9 cellular contexts compared by ENCODE assay signal in the genomic region with DNA sequence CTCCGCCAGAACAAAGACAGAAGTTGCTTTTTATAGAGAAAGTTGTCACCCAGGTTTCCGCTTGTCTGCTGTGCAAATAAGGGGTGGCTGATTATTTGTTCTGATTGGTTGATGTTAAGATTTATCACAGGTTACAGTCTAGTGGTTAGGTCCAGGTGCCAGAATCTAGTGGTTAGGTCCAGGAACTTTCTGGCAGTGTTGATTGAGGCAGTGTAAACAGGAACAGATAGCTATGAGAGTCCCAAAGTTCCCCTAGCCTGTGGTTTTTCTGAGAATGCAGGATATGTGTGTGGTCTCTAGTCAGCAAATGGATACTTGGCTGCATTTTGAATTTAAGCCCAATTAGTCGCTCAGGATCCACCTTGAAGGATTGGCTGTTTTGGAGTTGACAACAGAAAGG.
DNase-seq lines count a peak whose midpoint lies in the region; ATAC-seq, FAIRE-seq and TF ChIP-seq lines count a peak whose summit lies in the region.
"Had no signal": no experiment of that assay in that cellular context is flagged by ENCODE, and none has a peak within 500 bp of the region (broad histone marks: within the 10 kb centered on the region; RNA-seq: fewer than 3 reads in every experiment).

No MANE protein-coding gene starts in this region.

- no peak overlapping the region for H2AFZ ChIP-seq in KMS-11 (ENCODE audit: low read depth)

- H3K9me3 ChIP-seq in CD8-positive, alpha-beta T cell (ENCODE audit: low read length): no peaks in the 10 kb centered on the region
- no peaks in the 10 kb centered on the region for H3K9me3 ChIP-seq in lung (ENCODE audit: control insufficient read depth in 2 of 2, insufficient read depth in 1 of 2, low read length in 1 of 2)

- intact Hi-C loops in CD8-positive, alpha-beta T cell (cut with DNase I, micrococcal nuclease): loop anchor here in 1 of 2 experiments (5.0 kb wide), 1 partner anchor 64 kb away; no protein-coding TSS in a partner anchor
- intact Hi-C loops in activated T-helper 1 cell treated with anti-CD3 and anti-CD28 coated beads, Interleukin-12 subunit alpha, Interleukin-12 subunit beta, Interleukin-2, Interleukin-4 antibody, amounts not matched to agents 30 ng/mL and 10 ng/mL and 1 ng/mL, durations not matched to agents 14 hours and 24 hours and 36 hours (cut with micrococcal nuclease): loop anchor here (1.0 to 10.0 kb wide), 7 partner anchors 63 to 1021 kb away; partner anchors contain the start of gene TMEM200A

- peaks cover 64% of the 10 kb centered on the region for H3K4me1 Mint-ChIP-seq in CD8-positive, alpha-beta T cell (ENCODE audit: low read depth)
- peaks cover 65% of the 10 kb centered on the region for H3K4me1 Mint-ChIP-seq in activated T-helper 1 cell treated with anti-CD3 and anti-CD28 coated beads, Interleukin-12 subunit alpha, Interleukin-12 subunit beta, Interleukin-2, Interleukin-4 antibody, amounts not matched to agents 30 ng/mL and 10 ng/mL and 1 ng/mL, durations not matched to agents 14 hours and 24 hours and 36 hours (ENCODE audit: low read depth)

- peak overlapping the region; percentile 90 for H3K4me2 ChIP-seq in KMS-11

- H3K36me3 ChIP-seq in CD8-positive, alpha-beta T cell (ENCODE audit: insufficient read depth, low read length): no peaks in the 10 kb centered on the region
- H3K36me3 ChIP-seq in KMS-11 (ENCODE audit: insufficient read depth) (no peaks in the 10 kb centered on the region), lung (ENCODE audit: control insufficient read depth in 2 of 2, insufficient read depth in 2 of 2, low read length in 2 of 2) (no peaks in the 10 kb centered on the region)

- H3K36me3 Mint-ChIP-seq in CD8-positive, alpha-beta T cell: no peaks in the 10 kb centered on the region
- H3K36me3 Mint-ChIP-seq in activated T-helper 1 cell treated with anti-CD3 and anti-CD28 coated beads, Interleukin-12 subunit alpha, Interleukin-12 subunit beta, Interleukin-2, Interleukin-4 antibody, amounts not matched to agents 30 ng/mL and 10 ng/mL and 1 ng/mL, durations not matched to agents 14 hours and 24 hours and 36 hours (ENCODE audit: low read depth): peaks cover 41% of the 10 kb centered on the region

- peak overlapping the region; percentile 92 for H3K27ac Mint-ChIP-seq in CD8-positive, alpha-beta T cell
- H3K27ac Mint-ChIP-seq in activated T-helper 1 cell treated with anti-CD3 and anti-CD28 coated beads, Interleukin-12 subunit alpha, Interleukin-12 subunit beta, Interleukin-2, Interleukin-4 antibody, amounts not matched to agents 30 ng/mL and 10 ng/mL and 1 ng/mL, durations not matched to agents 14 hours and 24 hours and 36 hours: peak overlapping the region; percentile 84

- H3K27me3 ChIP-seq in CD8-positive, alpha-beta T cell (ENCODE audit: insufficient read depth, low read length): no peaks in the 10 kb centered on the region
- H3K27me3 ChIP-seq in KMS-11 (ENCODE audit: insufficient read depth, low read depth) (no peaks in the 10 kb centered on the region), lung (ENCODE audit: control insufficient read depth, insufficient read depth) (no peaks in the 10 kb centered on the region)

- 18 to 26% methylated on average over 3 of the region's 3 CpGs for WGBS in lung, 2 donors

- no peak for TF ChIP-seq CTCF in CD8-positive, alpha-beta T cell (IDR thresholded peaks at IDR 0.05)
- TF ChIP-seq CTCF in KMS-11 (conservative IDR thresholded peaks at IDR 0.05; ENCODE audit: low read depth, low read length): no peak
- TF ChIP-seq CTCF in lung (IDR thresholded peaks at IDR 0.05; ENCODE audit: control extremely low read depth, extremely low read depth): no peak

- peak; percentile 84 for ATAC-seq in CD8-positive, alpha-beta T cell
- peak; percentile 33 for ATAC-seq in GM21367 (IDR thresholded peaks at IDR 0.05; ENCODE audit: unreplicated experiment)
- ATAC-seq in lung (ENCODE audit: insufficient read depth, low FRiP score): peak; percentile 19
- ATAC-seq: HCT116 had no signal

- H4K20me1 ChIP-seq in KMS-11 (ENCODE audit: insufficient read depth): no peaks in the 10 kb centered on the region

- H3K9me3 Mint-ChIP-seq in CD8-positive, alpha-beta T cell: peaks cover 10% of the 10 kb centered on the region
- peaks cover 45% of the 10 kb centered on the region for H3K9me3 Mint-ChIP-seq in activated T-helper 1 cell treated with anti-CD3 and anti-CD28 coated beads, Interleukin-12 subunit alpha, Interleukin-12 subunit beta, Interleukin-2, Interleukin-4 antibody, amounts not matched to agents 30 ng/mL and 10 ng/mL and 1 ng/mL, durations not matched to agents 14 hours and 24 hours and 36 hours

- POLR2A ChIA-PET in CD8-positive, alpha-beta T cell (lab: Charles Lee): no interaction called here

- peaks cover 40% of the 10 kb centered on the region for H3K4me1 ChIP-seq in CD8-positive, alpha-beta T cell (ENCODE audit: insufficient read depth, low read length)
- H3K4me1 ChIP-seq in KMS-11 (ENCODE audit: low read depth, poor library complexity, severe bottlenecking) (peaks cover 72% of the 10 kb centered on the region), lung (ENCODE audit: control insufficient read depth in 2 of 2, insufficient read depth in 2 of 2, low read length in 2 of 2) (no peaks in the 10 kb centered on the region)

- no peaks in the 10 kb centered on the region for H3K27me3 Mint-ChIP-seq in CD8-positive, alpha-beta T cell (ENCODE audit: low read depth)
- no peaks in the 10 kb centered on the region for H3K27me3 Mint-ChIP-seq in activated T-helper 1 cell treated with anti-CD3 and anti-CD28 coated beads, Interleukin-12 subunit alpha, Interleukin-12 subunit beta, Interleukin-2, Interleukin-4 antibody, amounts not matched to agents 30 ng/mL and 10 ng/mL and 1 ng/mL, durations not matched to agents 14 hours and 24 hours and 36 hours (ENCODE audit: insufficient read depth)

- peak in 4 of 7 experiments; percentile 2 to 38 (median 22) for DNase-seq in CD8-positive, alpha-beta T cell
- DNase-seq in activated T-helper 1 cell treated with anti-CD3 and anti-CD28 coated beads, Interleukin-12 subunit alpha, Interleukin-12 subunit beta, Interleukin-2, Interleukin-4 antibody, amounts not matched to agents 30 ng/mL and 10 ng/mL and 1 ng/mL, durations not matched to agents 14 hours and 24 hours and 36 hours (ENCODE audit: low spot score): peak; percentile 82
- DNase-seq in lung (ENCODE audit: low spot score) (no peak), frontal cortex (ENCODE audit: low spot score in 2 of 2) (no peak), NCI-H446 treated with DMSO at 0.1 percent for 48 hours (lab: John Stamatoyannopoulos, UW) (no peak)
- DNase-seq in activated CD8-positive, alpha-beta memory T cell treated with anti-CD3 and anti-CD28 coated beads, Interleukin-2, amount 50 U/mL, for 4 hours: no peak

- peak overlapping the region; percentile 45 for H3K4me3 Mint-ChIP-seq in CD8-positive, alpha-beta T cell
- H3K4me3 Mint-ChIP-seq in activated T-helper 1 cell treated with anti-CD3 and anti-CD28 coated beads, Interleukin-12 subunit alpha, Interleukin-12 subunit beta, Interleukin-2, Interleukin-4 antibody, amounts not matched to agents 30 ng/mL and 10 ng/mL and 1 ng/mL, durations not matched to agents 14 hours and 24 hours and 36 hours: peak overlapping the region; percentile 64

- no peaks in the 10 kb centered on the region for H3K79me2 ChIP-seq in KMS-11 (ENCODE audit: insufficient read depth, low read depth)

- no peak for FAIRE-seq in frontal cortex (lab: Jason Lieb, UNC)

- CTCF ChIA-PET in CD8-positive, alpha-beta T cell (lab: Charles Lee): no interaction called here

- H3K4me3 ChIP-seq in CD8-positive, alpha-beta T cell (ENCODE audit: low read depth, low read length): no peak overlapping the region
- H3K4me3 ChIP-seq in KMS-11 (IDR thresholded peaks at IDR 0.05; ENCODE audit: insufficient read depth, low read depth, low read length) (no peak overlapping the region), lung (no peak overlapping the region)

- peak overlapping the region; percentile 34 for H3K27ac ChIP-seq in CD8-positive, alpha-beta T cell (ENCODE audit: low read depth, low read length)
- H3K27ac ChIP-seq in KMS-11: peak overlapping the region; percentile 70
- H3K27ac ChIP-seq in lung (ENCODE audit: low read depth in 1 of 2, low read length in 1 of 2): no peak overlapping the region

- peak overlapping the region; percentile 6; the same call in 1 of the 2 replicates for H3K9ac ChIP-seq in KMS-11

Comparison
In these comparisons a context has a peak if more than half of its experiments do, and no peak if none do; other contexts are left out.
1. ATAC-seq: peak in every context shown above with its lines; median percentile 84 in CD8-positive, alpha-beta T cell; 33 in GM21367; 19 in lung.
2. DNase-seq: peak in CD8-positive, alpha-beta T cell (4 of 7) and activated T-helper 1 cell treated with anti-CD3 and anti-CD28 coated beads, Interleukin-12 subunit alpha, Interleukin-12 subunit beta, Interleukin-2, Interleukin-4 antibody, amounts not matched to agents 30 ng/mL and 10 ng/mL and 1 ng/mL, durations not matched to agents 14 hours and 24 hours and 36 hours (single experiment); none in lung (single experiment), frontal cortex (0 of 2), NCI-H446 treated with DMSO at 0.1 percent for 48 hours (single experiment) and activated CD8-positive, alpha-beta memory T cell treated with anti-CD3 and anti-CD28 coated beads, Interleukin-2, amount 50 U/mL, for 4 hours (single experiment).
3. H3K27ac ChIP-seq: peak in CD8-positive, alpha-beta T cell (single experiment) and KMS-11 (single experiment); none in lung (0 of 2).